In genomic region chr15:58749532-58750337, GRCh38 we compare ENCODE assay signal across 1 cellular context.
TF ChIP-seq lines count a peak whose summit lies in the region.

Gene ADAM10, minus strand, starts transcription at chr15:58749707. Its CDS starts 173 bp downstream, at chr15:58749534.

TF ChIP-seq in K562, 482 proteins besides CTCF, POLR2A, EP300 and RAD21 (continued from another document):
- TF ChIP-seq ZNF609 (CRISPR knock-in tag; IDR thresholded peaks at IDR 0.05; ENCODE audit: borderline replicate concordance) = no peak
- TF ChIP-seq TRIM28 (IDR thresholded peaks at IDR 0.05) = no peak
- no peak for TF ChIP-seq JUNB (CRISPR knock-in tag; conservative IDR thresholded peaks at IDR 0.05)
- no peak for TF ChIP-seq ZNF174 (CRISPR knock-in tag; IDR thresholded peaks at IDR 0.05)
- TF ChIP-seq CXXC5 (CRISPR knock-in tag; IDR thresholded peaks at IDR 0.05) = peak; percentile 70
- peak; percentile 30; the same call in 1 of the 2 replicates for TF ChIP-seq NFRKB (IDR thresholded peaks at IDR 0.05; ENCODE audit: low read depth)
- TF ChIP-seq ZNF79 (CRISPR knock-in tag; IDR thresholded peaks at IDR 0.05; ENCODE audit: low read depth) = no peak
- no peak for TF ChIP-seq POLR3G (IDR thresholded peaks at IDR 0.05; ENCODE audit: extremely low read depth, insufficient read length, insufficient replicate concordance)
- no peak for TF ChIP-seq TCF3 (CRISPR knock-in tag; IDR thresholded peaks at IDR 0.05)
- peak in 1 of 2 experiments; percentile 30; a peak in 1 of 4 replicates for TF ChIP-seq SIN3A (IDR thresholded peaks at IDR 0.05; ENCODE audit: borderline replicate concordance in 2 of 2, control insufficient read depth in 1 of 2, low read depth in 2 of 2, low read length in 2 of 2)
- no peak for TF ChIP-seq ZNF140 (CRISPR knock-in tag; IDR thresholded peaks at IDR 0.05)
- no peak for TF ChIP-seq PBX2 (CRISPR knock-in tag; IDR thresholded peaks at IDR 0.05; ENCODE audit: low read depth)
- no peak for TF ChIP-seq PBX2 (tag; conservative IDR thresholded peaks at IDR 0.05; ENCODE audit: low read depth)
- no peak for TF ChIP-seq TAF15 (IDR thresholded peaks at IDR 0.05; ENCODE audit: low read depth, low read length)
- no peak for TF ChIP-seq NCOA2 (IDR thresholded peaks at IDR 0.05; ENCODE audit: partially characterized antibody in 2 of 2)
- TF ChIP-seq THRB (CRISPR knock-in tag; conservative IDR thresholded peaks at IDR 0.05) = no peak
- TF ChIP-seq ETV5 (CRISPR knock-in tag; IDR thresholded peaks at IDR 0.05; ENCODE audit: low read depth) = 0 out of 2 replicates have a peak, but pooled peaks have one; percentile 7
- TF ChIP-seq ZBTB26 (CRISPR knock-in tag; IDR thresholded peaks at IDR 0.05) = peak; percentile 75; the same call in 1 of the 2 replicates
- no peak for TF ChIP-seq SRSF1 (IDR thresholded peaks at IDR 0.05; ENCODE audit: low read depth, low read length)
- peak; percentile 69; the same call in 1 of the 2 replicates for TF ChIP-seq FOXJ2 (tag; IDR thresholded peaks at IDR 0.05)
- no peak for TF ChIP-seq DEAF1 (CRISPR knock-in tag; IDR thresholded peaks at IDR 0.05)
- TF ChIP-seq NR3C1 (CRISPR knock-in tag; IDR thresholded peaks at IDR 0.05) = no peak
- no peak for TF ChIP-seq POLR3A (IDR thresholded peaks at IDR 0.05; ENCODE audit: borderline replicate concordance, extremely low read depth, insufficient read depth, insufficient read length)
- TF ChIP-seq ZNF143 (CRISPR knock-in tag; IDR thresholded peaks at IDR 0.05) = no peak
